1 cellular context compared by ENCODE assay signal in genomic region chr17:7239091-7240027, GRCh38.
TF ChIP-seq lines count a peak whose summit lies in the region.

TSS of gene PHF23 (minus strand) at chr17:7239457. CDS start at chr17:7239279, 178 bp downstream.

TF ChIP-seq in HepG2, 621 proteins besides CTCF, POLR2A, EP300 and RAD21 (continued from another document and continues in another):
- TF ChIP-seq RERE (CRISPR knock-in tag; IDR thresholded peaks at IDR 0.05; ENCODE audit: low read depth) (no peak), ZNF232 (CRISPR knock-in tag; IDR thresholded peaks at IDR 0.05; ENCODE audit: borderline replicate concordance) (no peak), MAZ (IDR thresholded peaks at IDR 0.05; ENCODE audit: borderline replicate concordance, low read depth, low read length) (peak; percentile 99), MAZ (CRISPR knock-in tag; IDR thresholded peaks at IDR 0.05; ENCODE audit: low read depth) (peak; percentile 99), GPBP1L1 (CRISPR knock-in tag; IDR thresholded peaks at IDR 0.05) (no peak), ZFYVE20 (CRISPR knock-in tag; IDR thresholded peaks at IDR 0.05; ENCODE audit: borderline replicate concordance, low read depth) (no peak), YY1 (IDR thresholded peaks at IDR 0.05; ENCODE audit: insufficient read depth, insufficient replicate concordance, low read depth, low read length) (peak; percentile 90), SOX13 (IDR thresholded peaks at IDR 0.05) (no peak), SOX13 (CRISPR knock-in tag; conservative IDR thresholded peaks at IDR 0.05 in 1 of 2, IDR thresholded peaks at IDR 0.05 in 1 of 2) (no peak; a peak in 1 of 4 replicates), NFIB (CRISPR knock-in tag; IDR thresholded peaks at IDR 0.05; ENCODE audit: borderline replicate concordance) (no peak), ZNF776 (CRISPR knock-in tag; IDR thresholded peaks at IDR 0.05) (no peak), LCORL (IDR thresholded peaks at IDR 0.05) (no peak), LCORL (CRISPR knock-in tag; IDR thresholded peaks at IDR 0.05) (peak; percentile 66; the same call in 1 of the 2 replicates), ZNF609 (CRISPR knock-in tag; IDR thresholded peaks at IDR 0.05; ENCODE audit: borderline replicate concordance) (no peak), FOXK2 (IDR thresholded peaks at IDR 0.05) (no peak), NFYB (CRISPR knock-in tag; IDR thresholded peaks at IDR 0.05) (peak; percentile 63), HOXA7 (CRISPR knock-in tag; IDR thresholded peaks at IDR 0.05) (no peak), NFE2L1 (CRISPR knock-in tag; IDR thresholded peaks at IDR 0.05; ENCODE audit: borderline replicate concordance) (no peak), ZNF44 (CRISPR knock-in tag; IDR thresholded peaks at IDR 0.05) (peak; percentile 51; the same call in 1 of the 2 replicates), KAT7 (CRISPR knock-in tag; IDR thresholded peaks at IDR 0.05; ENCODE audit: borderline replicate concordance) (peak; percentile 95; the same call in 1 of the 2 replicates), BCL6 (CRISPR knock-in tag; IDR thresholded peaks at IDR 0.05) (no peak), ZNF704 (CRISPR knock-in tag; IDR thresholded peaks at IDR 0.05; ENCODE audit: borderline replicate concordance) (0 out of 2 replicates have a peak, but pooled peaks have one; percentile 60), HOXD1 (CRISPR knock-in tag; IDR thresholded peaks at IDR 0.05) (peak; percentile 15; the same call in 1 of the 2 replicates), ZNF737 (CRISPR knock-in tag; IDR thresholded peaks at IDR 0.05; ENCODE audit: borderline replicate concordance) (no peak), NR2F2 (IDR thresholded peaks at IDR 0.05; ENCODE audit: borderline replicate concordance, low read depth) (no peak; the same call in 1 of the 2 replicates), ZNF263 (CRISPR knock-in tag; IDR thresholded peaks at IDR 0.05) (peak; percentile 99), TCF7L2 (IDR thresholded peaks at IDR 0.05; ENCODE audit: low read depth, low read length) (no peak), HNF1B (CRISPR knock-in tag; IDR thresholded peaks at IDR 0.05) (peak; percentile 66), IKZF1 (IDR thresholded peaks at IDR 0.05) (no peak), ZNF414 (CRISPR knock-in tag; IDR thresholded peaks at IDR 0.05) (no peak), ATF7-NPFF (CRISPR knock-in tag; IDR thresholded peaks at IDR 0.05; ENCODE audit: low read depth) (no peak; the same call in 1 of the 2 replicates), ZNF180 (CRISPR knock-in tag; IDR thresholded peaks at IDR 0.05; ENCODE audit: borderline replicate concordance, low read depth) (no peak), MTERF4 (CRISPR knock-in tag; IDR thresholded peaks at IDR 0.05) (no peak), PCBP2 (optimal IDR thresholded peaks at IDR 0.05; ENCODE audit: low read depth, low read length, poor library complexity, severe bottlenecking) (no peak), FLYWCH1 (CRISPR knock-in tag; IDR thresholded peaks at IDR 0.05) (no peak), GTF2F1 (IDR thresholded peaks at IDR 0.05; ENCODE audit: low read length) (no peak), RAD51 (IDR thresholded peaks at IDR 0.05; ENCODE audit: borderline replicate concordance) (no peak), ZNF557 (CRISPR knock-in tag; IDR thresholded peaks at IDR 0.05) (no peak), ZNF10 (CRISPR knock-in tag; IDR thresholded peaks at IDR 0.05; ENCODE audit: borderline replicate concordance, low read depth) (no peak), ZNF691 (CRISPR knock-in tag; IDR thresholded peaks at IDR 0.05; ENCODE audit: borderline replicate concordance, low read depth) (no peak), ZNF513 (CRISPR knock-in tag; conservative IDR thresholded peaks at IDR 0.05) (no peak), ETV5 (CRISPR knock-in tag; IDR thresholded peaks at IDR 0.05; ENCODE audit: borderline replicate concordance) (peak; percentile 82)
